Comparison of ENCODE assay signal across 10 cellular contexts in the genomic region with DNA sequence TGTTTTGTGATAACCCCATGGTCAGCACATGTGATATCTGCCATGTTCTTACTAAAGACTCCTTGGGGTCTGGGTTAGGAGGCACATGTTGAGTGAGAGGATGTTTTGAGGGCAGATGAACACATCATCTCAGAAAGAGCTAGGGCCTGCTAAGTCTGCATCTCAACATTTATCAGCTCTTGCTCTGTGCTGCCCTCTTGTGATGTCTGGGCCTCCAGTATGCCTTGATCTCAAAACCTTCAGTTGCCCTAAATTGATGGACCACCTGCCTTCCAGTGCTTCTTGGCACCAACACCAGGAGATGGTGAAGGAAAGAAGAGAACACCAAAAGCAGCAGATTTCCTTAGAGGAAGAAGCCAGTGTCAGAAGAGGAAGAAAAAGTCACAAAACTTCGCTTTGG. TPM values are rescaled to one million over a fixed set of nuclear protein-coding genes. Genes with fewer than 3 reads are reported as not detected.
DNase-seq lines count a peak whose midpoint lies in the region; TF ChIP-seq lines count a peak whose summit lies in the region.
"Had no signal": no experiment of that assay in that cellular context is flagged by ENCODE, and none has a peak within 500 bp of the region (broad histone marks: within the 10 kb centered on the region; RNA-seq: fewer than 3 reads in every experiment).

No MANE protein-coding gene starts in this region.

- H3K27me3 ChIP-seq in MG63 (no peaks in the 10 kb centered on the region), mammary epithelial cell (ENCODE audit: insufficient read depth, low read length) (no peaks in the 10 kb centered on the region)
- H3K27me3 ChIP-seq in CD8-positive, alpha-beta memory T cell (ENCODE audit: insufficient read depth, low read length, poor library complexity, severe bottlenecking): no peaks in the 10 kb centered on the region
- H3K27me3 ChIP-seq: body of pancreas had no signal

- no peaks in the 10 kb centered on the region for H3K36me3 ChIP-seq in MG63
- H3K36me3 ChIP-seq in mammary epithelial cell (ENCODE audit: insufficient read depth, low read length): no peaks in the 10 kb centered on the region
- H3K36me3 ChIP-seq in CD8-positive, alpha-beta memory T cell (ENCODE audit: insufficient read depth, low read length): no peaks in the 10 kb centered on the region

- peak; percentile 43; the same call in 1 of the 2 replicates for TF ChIP-seq CTCF in GM12874 (IDR thresholded peaks at IDR 0.05; ENCODE audit: insufficient read depth, low read depth, low read length)
- TF ChIP-seq CTCF in mammary epithelial cell (conservative IDR thresholded peaks at IDR 0.05 in 1 of 2, IDR thresholded peaks at IDR 0.05 in 1 of 2; ENCODE audit: extremely low read depth in 1 of 2, insufficient read depth in 1 of 2, low read depth in 1 of 2, low read length in 2 of 2): peak; percentile 43 to 65
- TF ChIP-seq CTCF in neural crest cell (conservative IDR thresholded peaks at IDR 0.05): peak; percentile 49

- no peaks in the 10 kb centered on the region for H3K9me3 ChIP-seq in MG63
- no peaks in the 10 kb centered on the region for H3K9me3 ChIP-seq in mammary epithelial cell (replicated peaks; ENCODE audit: insufficient read depth, low read length)
- no peaks in the 10 kb centered on the region for H3K9me3 ChIP-seq in CD8-positive, alpha-beta memory T cell (ENCODE audit: low read length)
- H3K9me3 ChIP-seq: body of pancreas had no signal

- H3K27me3 Mint-ChIP-seq in neural crest cell (ENCODE audit: low read depth): no peaks in the 10 kb centered on the region
- peaks cover 0 to 2% of the 10 kb centered on the region in 2 donors for H3K27me3 Mint-ChIP-seq in CD8-positive, alpha-beta memory T cell

- H3K79me2 ChIP-seq in mammary epithelial cell (ENCODE audit: insufficient read depth, low read length): peaks cover 55% of the 10 kb centered on the region

- BruUV-seq in mammary epithelial cell (replicated peaks; lab: Mats Ljungman, UMichigan): no TSS peak

- no peaks in the 10 kb centered on the region for H4K20me1 ChIP-seq in mammary epithelial cell (ENCODE audit: insufficient read depth, low read length)

- POLR2A ChIA-PET in CD8-positive, alpha-beta memory T cell (lab: Charles Lee): no interaction called here

- no peak overlapping the region for H3K9ac ChIP-seq in mammary epithelial cell (ENCODE audit: insufficient read depth, low read length)

- in situ Hi-C loops in mammary epithelial cell (cut with MboI; ENCODE audit: low sequenced_read_pairs in 2 of 2): no loop called here

- intact Hi-C loops in mammary epithelial cell (cut with micrococcal nuclease): loop anchor here (1.0 kb wide), 4 partner anchors 38 to 408 kb away; no protein-coding TSS in a partner anchor

- H3K36me3 Mint-ChIP-seq in neural crest cell (ENCODE audit: low read depth): peaks cover 2% of the 10 kb centered on the region
- no peaks in the 10 kb centered on the region for H3K36me3 Mint-ChIP-seq in CD8-positive, alpha-beta memory T cell
- H3K36me3 Mint-ChIP-seq: IgD-negative memory B cell had no signal

- no peak overlapping the region for H3K4me3 Mint-ChIP-seq in neural crest cell
- no peak overlapping the region for H3K4me3 Mint-ChIP-seq in CD8-positive, alpha-beta memory T cell
- H3K4me3 Mint-ChIP-seq: IgD-negative memory B cell had no signal

- dilution Hi-C loops in mammary epithelial cell (cut with HindIII; ENCODE audit: low sequenced_read_pairs): no loop called here

- H3K9me3 Mint-ChIP-seq in neural crest cell: peaks cover 3% of the 10 kb centered on the region
- H3K9me3 Mint-ChIP-seq in CD8-positive, alpha-beta memory T cell: peaks cover 0 to 4% (median 0%) of the 10 kb centered on the region in 5 donors
- H3K9me3 Mint-ChIP-seq: IgD-negative memory B cell had no signal

- H2AFZ ChIP-seq in mammary epithelial cell (ENCODE audit: low read depth, low read length): no peak overlapping the region

- H3K4me1 ChIP-seq in mammary epithelial cell (ENCODE audit: insufficient read depth, low read length): no peaks in the 10 kb centered on the region
- H3K4me1 ChIP-seq in CD8-positive, alpha-beta memory T cell (ENCODE audit: insufficient read depth, low read length): no peaks in the 10 kb centered on the region
- H3K4me1 ChIP-seq: body of pancreas had no signal

- CTCF ChIA-PET in mammary epithelial cell (lab: Charles Lee; ENCODE audit: low non-redundant PET): interaction anchor here (0.6 to 0.7 kb wide), 2 partner anchors 23 to 414 kb away, joined by 4 read pairs; a partner anchor contains a TSS
- CTCF ChIA-PET in CD8-positive, alpha-beta memory T cell (lab: Charles Lee): no interaction called here

- no peak overlapping the region for H3K27ac ChIP-seq in mammary epithelial cell (ENCODE audit: insufficient read depth, low read depth, low read length)
- no peak overlapping the region for H3K27ac ChIP-seq in CD8-positive, alpha-beta memory T cell (ENCODE audit: low read depth, low read length)
- H3K27ac ChIP-seq: body of pancreas had no signal

- H3K4me1 Mint-ChIP-seq in neural crest cell: peaks cover 8% of the 10 kb centered on the region
- H3K4me1 Mint-ChIP-seq in CD8-positive, alpha-beta memory T cell: no peaks in the 10 kb centered on the region
- H3K4me1 Mint-ChIP-seq: IgD-negative memory B cell had no signal

- H3K27ac Mint-ChIP-seq in neural crest cell (ENCODE audit: unreplicated experiment): no peak overlapping the region
- H3K27ac Mint-ChIP-seq in CD8-positive, alpha-beta memory T cell: no peak overlapping the region
- H3K27ac Mint-ChIP-seq: IgD-negative memory B cell had no signal

- no peak overlapping the region for H3K4me3 ChIP-seq in MG63
- H3K4me3 ChIP-seq in mammary epithelial cell (replicated peaks in 1 of 3; ENCODE audit: insufficient read depth in 1 of 3, low read depth in 2 of 3, low read length in 3 of 3): no peak overlapping the region
- H3K4me3 ChIP-seq in CD8-positive, alpha-beta memory T cell (ENCODE audit: low read length): no peak overlapping the region
- H3K4me3 ChIP-seq: body of pancreas had no signal

- DNase-seq in MG63 (peak; percentile 23), mammary epithelial cell (no peak), neural crest cell (ENCODE audit: low read depth, low spot score) (no peak), NCI-H524 treated with DMSO at 0.1 percent for 48 hours (lab: John Stamatoyannopoulos, UW) (no peak), NCI-H1694 treated with DMSO at 0.1 percent for 48 hours (lab: John Stamatoyannopoulos, UW) (no peak), cerebellum (ENCODE audit: low spot score) (no peak)
- no peak for DNase-seq in CD8-positive, alpha-beta memory T cell

- no peak overlapping the region for H3K4me2 ChIP-seq in mammary epithelial cell (ENCODE audit: insufficient read depth, low read depth, low read length)

- 40% methylated on average over 1 of the region's 1 CpG for WGBS in mammary epithelial cell (ENCODE audit: low coverage, missing lambda C conversion rate)

RNA-seq across cellular contexts. Expression of a gene that starts 22.5 kb away (rescaled TPM):
- total RNA-seq in MG63 (2014; rRNA removed; shearing (Covaris generic); ENCODE audit: low replicate concordance): 5.2 and 7.0 TPM in 2 replicates
- total RNA-seq in mammary epithelial cell (10 to 100 TPM; 19.5 to 26.5 TPM), neural crest cell (47.1 and 48.1 TPM in 2 replicates), cerebellum (35.3 TPM)
- polyA plus RNA-seq in mammary epithelial cell: 15.9 TPM
- polyA minus RNA-seq in mammary epithelial cell: 26.2 TPM
- total RNA-seq in CD8-positive, alpha-beta memory T cell: not detected
- not detected for polyA plus RNA-seq in CD8-positive, alpha-beta memory T cell
